1 cellular context compared by ENCODE assay signal in the genomic region with DNA sequence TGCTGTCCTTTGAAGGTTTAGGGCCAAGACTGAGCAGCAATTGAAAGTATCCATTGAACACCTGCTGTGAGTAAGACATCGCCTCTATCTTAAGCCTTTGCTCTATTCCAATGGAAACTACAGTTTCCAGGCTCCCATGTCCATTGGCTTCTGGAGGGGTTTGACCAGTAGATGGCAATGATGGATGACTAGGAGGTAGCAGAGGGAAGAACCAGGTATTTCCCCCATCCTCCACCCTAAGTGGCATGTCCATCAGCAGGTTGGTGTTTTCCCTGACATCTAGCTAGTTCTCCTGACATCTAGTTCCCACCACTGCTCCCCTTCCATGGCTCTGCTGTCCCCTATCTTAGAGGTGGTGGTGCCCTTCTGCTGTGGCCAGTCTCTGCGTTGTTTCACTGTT.
A peak's percentile ranks its signal among the peaks of the same experiment; 100 is the strongest.
TF ChIP-seq lines count a peak whose summit lies in the region.

No MANE protein-coding gene starts in this region.

TF ChIP-seq in GM12878, 131 proteins besides CTCF, POLR2A, EP300 and RAD21 (continued from another document):
- TF ChIP-seq, protein P1, sequence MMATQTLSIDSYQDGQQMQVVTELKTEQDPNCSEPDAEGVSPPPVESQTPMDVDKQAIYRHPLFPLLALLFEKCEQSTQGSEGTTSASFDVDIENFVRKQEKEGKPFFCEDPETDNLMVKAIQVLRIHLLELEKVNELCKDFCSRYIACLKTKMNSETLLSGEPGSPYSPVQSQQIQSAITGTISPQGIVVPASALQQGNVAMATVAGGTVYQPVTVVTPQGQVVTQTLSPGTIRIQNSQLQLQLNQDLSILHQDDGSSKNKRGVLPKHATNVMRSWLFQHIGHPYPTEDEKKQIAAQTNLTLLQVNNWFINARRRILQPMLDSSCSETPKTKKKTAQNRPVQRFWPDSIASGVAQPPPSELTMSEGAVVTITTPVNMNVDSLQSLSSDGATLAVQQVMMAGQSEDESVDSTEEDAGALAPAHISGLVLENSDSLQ (IDR thresholded peaks at IDR 0.05) = peak; percentile 73
- TF ChIP-seq, protein P2, sequence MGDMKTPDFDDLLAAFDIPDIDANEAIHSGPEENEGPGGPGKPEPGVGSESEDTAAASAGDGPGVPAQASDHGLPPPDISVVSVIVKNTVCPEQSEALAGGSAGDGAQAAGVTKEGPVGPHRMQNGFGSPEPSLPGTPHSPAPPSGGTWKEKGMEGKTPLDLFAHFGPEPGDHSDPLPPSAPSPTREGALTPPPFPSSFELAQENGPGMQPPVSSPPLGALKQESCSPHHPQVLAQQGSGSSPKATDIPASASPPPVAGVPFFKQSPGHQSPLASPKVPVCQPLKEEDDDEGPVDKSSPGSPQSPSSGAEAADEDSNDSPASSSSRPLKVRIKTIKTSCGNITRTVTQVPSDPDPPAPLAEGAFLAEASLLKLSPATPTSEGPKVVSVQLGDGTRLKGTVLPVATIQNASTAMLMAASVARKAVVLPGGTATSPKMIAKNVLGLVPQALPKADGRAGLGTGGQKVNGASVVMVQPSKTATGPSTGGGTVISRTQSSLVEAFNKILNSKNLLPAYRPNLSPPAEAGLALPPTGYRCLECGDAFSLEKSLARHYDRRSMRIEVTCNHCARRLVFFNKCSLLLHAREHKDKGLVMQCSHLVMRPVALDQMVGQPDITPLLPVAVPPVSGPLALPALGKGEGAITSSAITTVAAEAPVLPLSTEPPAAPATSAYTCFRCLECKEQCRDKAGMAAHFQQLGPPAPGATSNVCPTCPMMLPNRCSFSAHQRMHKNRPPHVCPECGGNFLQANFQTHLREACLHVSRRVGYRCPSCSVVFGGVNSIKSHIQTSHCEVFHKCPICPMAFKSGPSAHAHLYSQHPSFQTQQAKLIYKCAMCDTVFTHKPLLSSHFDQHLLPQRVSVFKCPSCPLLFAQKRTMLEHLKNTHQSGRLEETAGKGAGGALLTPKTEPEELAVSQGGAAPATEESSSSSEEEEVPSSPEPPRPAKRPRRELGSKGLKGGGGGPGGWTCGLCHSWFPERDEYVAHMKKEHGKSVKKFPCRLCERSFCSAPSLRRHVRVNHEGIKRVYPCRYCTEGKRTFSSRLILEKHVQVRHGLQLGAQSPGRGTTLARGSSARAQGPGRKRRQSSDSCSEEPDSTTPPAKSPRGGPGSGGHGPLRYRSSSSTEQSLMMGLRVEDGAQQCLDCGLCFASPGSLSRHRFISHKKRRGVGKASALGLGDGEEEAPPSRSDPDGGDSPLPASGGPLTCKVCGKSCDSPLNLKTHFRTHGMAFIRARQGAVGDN (IDR thresholded peaks at IDR 0.05) = no peak
